ENCODE assay signal across 8 cellular contexts in the genomic region with DNA sequence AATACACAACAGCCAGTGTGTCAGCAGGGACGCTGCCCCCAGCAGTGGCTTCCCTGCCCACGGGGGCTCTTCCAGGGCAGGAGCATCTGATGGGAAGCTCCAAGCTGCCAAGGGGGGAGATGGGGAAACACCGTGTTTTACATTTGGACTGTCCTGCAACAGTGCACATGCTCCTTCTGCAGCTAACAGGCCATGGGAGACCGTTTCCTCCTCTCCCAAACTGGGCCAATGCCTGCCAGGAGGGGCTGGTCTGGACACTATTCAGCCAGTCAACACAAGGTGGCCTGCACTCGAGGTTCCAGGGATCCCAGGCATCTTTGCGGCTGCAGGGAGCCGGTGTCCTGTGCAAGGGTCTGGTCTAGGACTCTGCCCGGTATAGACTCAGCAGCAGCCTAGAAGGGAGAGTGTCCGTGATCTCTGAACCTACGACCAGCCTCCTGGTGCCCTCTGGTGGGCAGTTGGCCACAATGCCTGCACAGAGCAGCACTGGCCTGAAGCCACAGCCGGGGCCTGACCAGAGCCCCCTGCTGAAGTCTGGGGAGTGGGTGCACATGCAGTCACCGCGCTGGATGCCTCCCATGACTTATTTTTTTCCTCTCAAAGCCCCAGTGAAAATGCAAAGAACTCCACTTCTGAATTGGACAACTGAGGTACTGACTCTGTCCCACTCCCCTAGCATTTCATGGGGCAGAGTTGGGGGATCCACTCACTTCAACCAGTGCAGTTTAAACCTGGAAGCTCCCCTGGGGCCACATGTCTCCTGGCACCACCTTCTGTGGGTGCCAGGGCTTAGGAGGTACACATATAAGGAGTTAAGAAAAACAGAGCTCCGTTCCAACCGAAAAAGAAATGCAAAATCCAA. TPM values are rescaled to one million over a fixed set of nuclear protein-coding genes. Genes with fewer than 3 reads are reported as not detected.
A peak's percentile ranks its signal among the peaks of the same experiment; 100 is the strongest.
DNase-seq lines count a peak whose midpoint lies in the region; ATAC-seq and TF ChIP-seq lines count a peak whose summit lies in the region.

No MANE protein-coding gene starts in this region.

- peaks cover 55% of the 10 kb centered on the region for H4K20me1 ChIP-seq in DND-41 (ENCODE audit: insufficient read depth, low read length)

- no peaks in the 10 kb centered on the region for H3K9me3 ChIP-seq in DND-41 (ENCODE audit: insufficient read depth, low read length, severe bottlenecking)
- H3K9me3 ChIP-seq in adipocyte (ENCODE audit: control insufficient read depth, low read length): no peaks in the 10 kb centered on the region
- H3K9me3 ChIP-seq in heart right ventricle: no peaks in the 10 kb centered on the region

- H3K79me2 ChIP-seq in DND-41 (ENCODE audit: insufficient read depth, low read length): no peaks in the 10 kb centered on the region

- intact Hi-C loops in heart right ventricle (cut with DNase I): loop anchor here in 7 of 10 donors (5.0 to 10.0 kb wide), 4 partner anchors 279 to 341 kb away; no protein-coding TSS in a partner anchor

- H3K27me3 ChIP-seq in DND-41 (ENCODE audit: insufficient read depth, low read length, poor library complexity): no peaks in the 10 kb centered on the region
- no peaks in the 10 kb centered on the region for H3K27me3 ChIP-seq in adipocyte (replicated peaks; ENCODE audit: control insufficient read depth, insufficient read depth, low read length)
- H3K27me3 ChIP-seq in heart right ventricle: peaks cover 0 to 5% (median 0%) of the 10 kb centered on the region in 7 donors

- H3K4me3 ChIP-seq in DND-41 (ENCODE audit: low read depth in 1 of 2, low read length in 2 of 2): no peak overlapping the region
- no peak overlapping the region for H3K4me3 ChIP-seq in adipocyte (ENCODE audit: low read length)
- H3K4me3 ChIP-seq in heart right ventricle: no peak overlapping the region

- H3K9ac ChIP-seq in DND-41 (ENCODE audit: low read depth, low read length): no peak overlapping the region
- H3K9ac ChIP-seq in adipocyte (ENCODE audit: low read length): no peak overlapping the region

- peak; percentile 77 for ATAC-seq in DND-41 (ENCODE audit: insufficient read depth, low read depth)
- ATAC-seq in HG03159 (IDR thresholded peaks at IDR 0.05; ENCODE audit: unreplicated experiment): peak; percentile 52
- ATAC-seq in heart right ventricle: peak in 7 of 8 donors; percentile 82 to 90 (median 87)
- no peak for ATAC-seq in HG02870 (IDR thresholded peaks at IDR 0.05; ENCODE audit: unreplicated experiment)
- no peak for ATAC-seq in HG02610 (IDR thresholded peaks at IDR 0.05; ENCODE audit: unreplicated experiment)

- TF ChIP-seq CTCF in DND-41 (IDR thresholded peaks at IDR 0.05; ENCODE audit: borderline replicate concordance, extremely low read depth, low read length, poor library complexity, severe bottlenecking) (peak; percentile 79), heart right ventricle (IDR thresholded peaks at IDR 0.05) (peak; percentile 46 to 81 (median 72))

- H3K4me1 ChIP-seq in DND-41 (ENCODE audit: insufficient read depth, low read length) (no peaks in the 10 kb centered on the region), adipocyte (ENCODE audit: control insufficient read depth, insufficient read depth, low read length) (no peaks in the 10 kb centered on the region), heart right ventricle (peaks cover 0 to 10% (median 0%) of the 10 kb centered on the region in 9 donors)

- H3K27ac ChIP-seq in DND-41 (ENCODE audit: low read length) (no peak overlapping the region), heart right ventricle (no peak overlapping the region)

- peak; percentile 51 for DNase-seq in DND-41
- DNase-seq in RKO (ENCODE audit: low spot score): peak; percentile 56
- DNase-seq in adipocyte (ENCODE audit: low read depth): peak; percentile 72
- peak; percentile 39 to 50 for DNase-seq in heart right ventricle
- DNase-seq in pulmonary artery endothelial cell (ENCODE audit: low read depth, low spot score): peak; percentile 17

- H3K4me2 ChIP-seq in DND-41 (ENCODE audit: insufficient read depth, low read length): no peak overlapping the region

- peaks cover 51% of the 10 kb centered on the region for H3K36me3 ChIP-seq in DND-41 (ENCODE audit: insufficient read depth, low read length)
- H3K36me3 ChIP-seq in adipocyte (ENCODE audit: control insufficient read depth, insufficient read depth, low read length, severe bottlenecking): peaks cover 39% of the 10 kb centered on the region
- H3K36me3 ChIP-seq in heart right ventricle: peaks cover 0 to 52% (median 15%) of the 10 kb centered on the region in 9 donors

- 49% methylated on average over 15 of the region's 15 CpGs for WGBS in heart right ventricle, 2 donors

- no peak overlapping the region for H2AFZ ChIP-seq in DND-41 (ENCODE audit: low read depth, low read length)

RNA-seq across cellular contexts. Expression of a gene that starts 33.3 kb away (rescaled TPM):
- 10 to 100 TPM in 7 of 10 donors, 1 to 10 TPM in 3; 9.0 to 25.3 (median 11.4) TPM for total RNA-seq in heart right ventricle
- 10 to 100 TPM in 1 of 2 donors, 1 to 10 TPM in 1; 9.4 to 12.5 TPM for polyA plus RNA-seq in heart right ventricle
- 95.7 and 129 TPM in 2 replicates for total RNA-seq in pulmonary artery endothelial cell

RNA-seq across cellular contexts. Expression of a gene that starts 34.1 kb away (rescaled TPM):
- total RNA-seq in heart right ventricle (not detected), pulmonary artery endothelial cell (not detected in 2 replicates)
- polyA plus RNA-seq in heart right ventricle: not detected

Comparison
In these comparisons a context has a peak if more than half of its experiments do, and no peak if none do; other contexts are left out.
1. ATAC-seq: peak in DND-41 (single experiment), HG03159 (single experiment) and heart right ventricle (7 of 8); none in HG02870 (single experiment) and HG02610 (single experiment).
2. DNase-seq: peak in every context shown above with its lines; median percentile 72 in adipocyte; 56 in RKO; 51 in DND-41; 44 in heart right ventricle; 17 in pulmonary artery endothelial cell.